ENCODE assay signal across 25 cellular contexts in the genomic region with DNA sequence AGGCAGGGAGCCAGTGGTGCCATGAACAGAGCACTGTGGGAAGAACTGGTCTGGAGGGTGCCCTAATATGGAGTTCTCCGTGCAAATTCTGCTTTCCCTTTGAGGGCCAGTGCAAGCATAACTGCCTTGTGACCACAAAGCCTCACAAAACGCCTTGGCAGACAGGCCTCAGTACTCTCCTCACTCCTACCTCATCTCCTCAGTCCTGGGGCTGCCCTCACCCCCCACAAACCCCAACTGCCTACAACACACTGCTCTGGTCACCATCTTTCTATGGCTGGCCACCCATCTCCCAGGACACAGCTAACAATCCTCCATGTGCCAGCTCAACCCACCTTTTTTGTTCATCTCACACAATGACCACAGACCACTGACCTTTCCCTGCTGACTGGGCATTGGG. TPM values are rescaled to one million over a fixed set of nuclear protein-coding genes. Genes with fewer than 3 reads are reported as not detected.
DNase-seq lines count a peak whose midpoint lies in the region; ATAC-seq and TF ChIP-seq lines count a peak whose summit lies in the region.
"Had no signal": no experiment of that assay in that cellular context is flagged by ENCODE, and none has a peak within 500 bp of the region (broad histone marks: within the 10 kb centered on the region; RNA-seq: fewer than 3 reads in every experiment).

No MANE protein-coding gene starts in this region.

- H3K23me2 ChIP-seq in H9 (ENCODE audit: insufficient read length, low read depth, low read length, poor library complexity, severe bottlenecking), result no peaks in the 10 kb centered on the region

- no peak overlapping the region for H3K4me2 ChIP-seq in H9 (ENCODE audit: insufficient read depth, insufficient read length, low read length)

- H3K9me3 ChIP-seq in H9 (ENCODE audit: control insufficient read depth, low read depth, low read length) (peaks cover 9% of the 10 kb centered on the region), spleen (peaks cover 0 to 9% (median 2%) of the 10 kb centered on the region in 8 donors)

- CTCF ChIA-PET in activated naive CD4-positive, alpha-beta T cell treated with anti-CD3 and anti-CD28 coated beads, Interleukin-2, amount 10 ng/mL, durations not matched to agents 7 days and 5 days (lab: Charles Lee), result interaction anchor here (1.1 kb wide), 1 partner anchor 45 kb away, joined by 3 read pairs; no protein-coding TSS in a partner anchor

- no peak overlapping the region for H2BK12ac ChIP-seq in H9 (ENCODE audit: insufficient read length, low read depth, low read length)

- no peaks in the 10 kb centered on the region for H3K27me3 Mint-ChIP-seq in activated naive CD4-positive, alpha-beta T cell treated with anti-CD3 and anti-CD28 coated beads, Interleukin-2, amount 10 ng/mL, durations not matched to agents 7 days and 5 days
- peaks cover 1% of the 10 kb centered on the region; the same call in 1 of the 2 replicates for H3K27me3 Mint-ChIP-seq in H9 (ENCODE audit: low read depth)
- no peaks in the 10 kb centered on the region for H3K27me3 Mint-ChIP-seq in central memory CD8-positive, alpha-beta T cell
- H3K27me3 Mint-ChIP-seq: activated B cell treated with CpG ODN at 0.5 μM for 24 hours, naive B cell had no signal

- no peak for DNase-seq in activated naive CD4-positive, alpha-beta T cell treated with anti-CD3 and anti-CD28 coated beads, Interleukin-2, amount 10 ng/mL, durations not matched to agents 7 days and 5 days
- no peak for DNase-seq in activated naive CD4-positive, alpha-beta T cell treated with Interleukin-2 at 50 U/mL for 16 hours
- DNase-seq in H9 (no peak), kidney tubule cell (ENCODE audit: low spot score) (no peak), spleen (no peak)
- DNase-seq in central memory CD8-positive, alpha-beta T cell (ENCODE audit: low spot score in 2 of 2), result no peak
- DNase-seq: activated B cell treated with CpG ODN at 0.5 μM for 24 hours, amygdala, DMS 273 treated with DMSO at 0.1 percent for 48 hours, heart left ventricle, HFFc6, left colon, mesenchymal stem cell, naive B cell, NCI-H187, NCI-H69, right cardiac atrium, substantia nigra, T1000 had no signal

- no peaks in the 10 kb centered on the region for H4K20me1 ChIP-seq in H9 (ENCODE audit: control insufficient read depth, insufficient read depth, insufficient read length)

- H3K4ac ChIP-seq in H9 (ENCODE audit: low read depth, low read length), result no peak overlapping the region

- no peak overlapping the region for H3K14ac ChIP-seq in H9 (ENCODE audit: insufficient read depth, low read length)

- no peak overlapping the region for H2AK5ac ChIP-seq in H9 (ENCODE audit: insufficient read length, low read length)

- H3K27me3 ChIP-seq in H9 (ENCODE audit: insufficient read depth, low read length), result no peaks in the 10 kb centered on the region
- H3K27me3 ChIP-seq in spleen (replicated peaks in 1 of 7), result no peaks in the 10 kb centered on the region
- H3K27me3 ChIP-seq: cardiac muscle cell, dorsolateral prefrontal cortex, heart left ventricle had no signal

- H3K56ac ChIP-seq in H9 (ENCODE audit: insufficient read length, low read depth, low read length), result no peak overlapping the region

- no peaks in the 10 kb centered on the region for H3K4me1 ChIP-seq in H9 (ENCODE audit: insufficient read depth, low read length)
- peaks cover 0 to 5% (median under 1%) of the 10 kb centered on the region in 6 donors for H3K4me1 ChIP-seq in spleen
- H3K4me1 ChIP-seq: heart left ventricle had no signal

- no peak overlapping the region for H3K18ac ChIP-seq in H9 (ENCODE audit: insufficient read length, low read depth, low read length)

- ATAC-seq in central memory CD8-positive, alpha-beta T cell (replicated peaks; ENCODE audit: extremely low read depth, poor library complexity, severe bottlenecking), result no peak
- ATAC-seq: left colon, right cardiac atrium, SK-N-SH treated with all-trans-retinoic acid at 6 μM for 48 hours had no signal

- no peak overlapping the region for H3K4me3 Mint-ChIP-seq in activated naive CD4-positive, alpha-beta T cell treated with anti-CD3 and anti-CD28 coated beads, Interleukin-2, amount 10 ng/mL, durations not matched to agents 7 days and 5 days
- H3K4me3 Mint-ChIP-seq in H9, result no peak overlapping the region
- H3K4me3 Mint-ChIP-seq in central memory CD8-positive, alpha-beta T cell, result no peak overlapping the region
- H3K4me3 Mint-ChIP-seq: activated B cell treated with CpG ODN at 0.5 μM for 24 hours, HFFc6 had no signal

- no peak overlapping the region for H2BK5ac ChIP-seq in H9 (ENCODE audit: insufficient read length, low read length)

- peaks cover 4 to 77% (median 47%) of the 10 kb centered on the region in 6 donors for H3K36me3 ChIP-seq in spleen

- TF ChIP-seq POLR2A in spleen (IDR thresholded peaks at IDR 0.05), result no peak

- no peak overlapping the region for H4K91ac ChIP-seq in H9 (ENCODE audit: insufficient read length, low read depth, low read length)

- H3K36me3 Mint-ChIP-seq in activated naive CD4-positive, alpha-beta T cell treated with anti-CD3 and anti-CD28 coated beads, Interleukin-2, amount 10 ng/mL, durations not matched to agents 7 days and 5 days, result peaks cover 37% of the 10 kb centered on the region
- H3K36me3 Mint-ChIP-seq in H9 (ENCODE audit: insufficient read depth in 1 of 3, low read depth in 3 of 3), result peaks cover 38 to 56% (median 53%) of the 10 kb centered on the region in 3 experiments
- peaks cover 12% of the 10 kb centered on the region for H3K36me3 Mint-ChIP-seq in central memory CD8-positive, alpha-beta T cell (ENCODE audit: insufficient read depth)

- no peak overlapping the region for H4K5ac ChIP-seq in H9 (ENCODE audit: insufficient read length, low read depth, low read length)

- H3T11ph ChIP-seq in H9 (ENCODE audit: low read length), result no peak overlapping the region

- H2BK20ac ChIP-seq in H9 (ENCODE audit: low read depth, low read length, poor library complexity, severe bottlenecking), result no peak overlapping the region

- no peak overlapping the region for H2AFZ ChIP-seq in H9 (ENCODE audit: low read length)

- H2BK15ac ChIP-seq in H9 (ENCODE audit: low read depth, low read length), result no peak overlapping the region

- H3K79me1 ChIP-seq in H9 (ENCODE audit: insufficient read depth, low read depth, low read length, poor library complexity, severe bottlenecking), result no peaks in the 10 kb centered on the region

- intact Hi-C loops in spleen (cut with DNase I; ENCODE audit: low total_unique reads), result no loop called here

- no peak overlapping the region for H4K8ac ChIP-seq in H9 (replicated peaks; ENCODE audit: insufficient read length, low read depth, low read length)

- no peak for TF ChIP-seq CTCF in H9 (conservative IDR thresholded peaks at IDR 0.05)
- no peak for TF ChIP-seq CTCF in spleen (IDR thresholded peaks at IDR 0.05 in 8 of 11, conservative IDR thresholded peaks at IDR 0.05 in 3 of 11)

- no peaks in the 10 kb centered on the region for H3K79me2 ChIP-seq in H9 (ENCODE audit: insufficient read depth, low read length)

- no CpG with 5 or more reads among the region's 2 CpGs for WGBS in H9 (ENCODE audit: extremely low coverage, insufficient read length, low lambda C conversion rate)
- 83 to 96% (median 91%) methylated on average over 2 of the region's 2 CpGs for WGBS in spleen, 5 donors

- H3K23ac ChIP-seq in H9 (ENCODE audit: insufficient read length, low read depth, low read length), result no peak overlapping the region

- no peak overlapping the region for H3K9ac ChIP-seq in H9 (ENCODE audit: extremely low read depth, insufficient read length, low read length)

- no peaks in the 10 kb centered on the region for H3K4me1 Mint-ChIP-seq in activated naive CD4-positive, alpha-beta T cell treated with anti-CD3 and anti-CD28 coated beads, Interleukin-2, amount 10 ng/mL, durations not matched to agents 7 days and 5 days
- no peaks in the 10 kb centered on the region for H3K4me1 Mint-ChIP-seq in H9
- H3K4me1 Mint-ChIP-seq in central memory CD8-positive, alpha-beta T cell, result peaks cover 20% of the 10 kb centered on the region
- H3K4me1 Mint-ChIP-seq: activated B cell treated with CpG ODN at 0.5 μM for 24 hours had no signal

- H2BK120ac ChIP-seq in H9 (ENCODE audit: low read depth, low read length, poor library complexity, severe bottlenecking), result no peak overlapping the region

- no peak overlapping the region for H3K27ac ChIP-seq in H9 (ENCODE audit: insufficient read length, low read depth, low read length)
- H3K27ac ChIP-seq in temporal lobe (ENCODE audit: low read depth, low read length), result peak overlapping the region; percentile 30
- no peak overlapping the region for H3K27ac ChIP-seq in spleen
- H3K27ac ChIP-seq: C4-2B, cardiac muscle cell, epithelial cell of prostate, heart left ventricle had no signal

- peak overlapping the region; percentile 15 for H3K27ac Mint-ChIP-seq in activated naive CD4-positive, alpha-beta T cell treated with anti-CD3 and anti-CD28 coated beads, Interleukin-2, amount 10 ng/mL, durations not matched to agents 7 days and 5 days
- peak overlapping the region in 2 of 3 experiments; percentile 22 to 34; a peak in 2 of 7 replicates for H3K27ac Mint-ChIP-seq in H9
- H3K27ac Mint-ChIP-seq in central memory CD8-positive, alpha-beta T cell (ENCODE audit: low read depth), result peak overlapping the region; percentile 62
- H3K27ac Mint-ChIP-seq: activated B cell treated with CpG ODN at 0.5 μM for 24 hours, HFFc6 had no signal

- no peak overlapping the region for H3K4me3 ChIP-seq in spleen
- H3K4me3 ChIP-seq: cardiac muscle cell, dorsolateral prefrontal cortex, heart left ventricle had no signal

- no peaks in the 10 kb centered on the region for H3K9me3 Mint-ChIP-seq in activated naive CD4-positive, alpha-beta T cell treated with anti-CD3 and anti-CD28 coated beads, Interleukin-2, amount 10 ng/mL, durations not matched to agents 7 days and 5 days
- H3K9me3 Mint-ChIP-seq in H9, result peaks cover 3 to 8% of the 10 kb centered on the region in 2 experiments; a peak in 4 of 5 replicates
- H3K9me3 Mint-ChIP-seq in central memory CD8-positive, alpha-beta T cell, result no peaks in the 10 kb centered on the region
- H3K9me3 Mint-ChIP-seq: activated B cell treated with CpG ODN at 0.5 μM for 24 hours, naive B cell had no signal

RNA-seq across cellular contexts. Expression of gene COX5B, which starts 8.9 kb away (rescaled TPM):
- 237 and 246 TPM in 2 replicates for total RNA-seq in H9 (2021)
- total RNA-seq in temporal lobe, result 134 TPM
- 100 to 1,000 TPM; 138 to 284 (median 167) TPM for total RNA-seq in spleen
- polyA plus RNA-seq in spleen, result 100 to 1,000 TPM; 291 to 341 (median 300) TPM

RNA-seq across cellular contexts. Expression of gene ACTR1B, which starts 9.1 kb away (rescaled TPM):
- total RNA-seq in H9 (2021) (31.1 and 33.8 TPM in 2 replicates), temporal lobe (25.8 TPM), spleen (100 to 1,000 TPM in 1 of 7 donors, 10 to 100 TPM in 6; 70.8 to 101 (median 78.0) TPM)
- polyA plus RNA-seq in spleen, result 10 to 100 TPM; 59.7 to 90.2 (median 63.4) TPM

RNA-seq across cellular contexts. Expression of gene C2orf92, which starts 14.7 kb away (rescaled TPM):
- total RNA-seq in H9 (2021) (5.4 and 7.3 TPM in 2 replicates), temporal lobe (3.7 TPM), spleen (10 to 100 TPM in 5 of 7 donors, 1 to 10 TPM in 2; 9.2 to 33.6 (median 21.6) TPM)
- polyA plus RNA-seq in spleen, result 10 to 100 TPM in 2 of 3 donors, 1 to 10 TPM in 1; 5.7 to 24.7 (median 21.2) TPM

RNA-seq across cellular contexts. Expression of gene ZAP70, which starts 58.6 kb away (rescaled TPM):
- 0.22 and 0.24 TPM in 2 replicates for total RNA-seq in H9 (2021)
- total RNA-seq in temporal lobe, result 0.49 TPM
- 10 to 100 TPM; 49.9 to 96.1 (median 81.3) TPM for total RNA-seq in spleen
- 10 to 100 TPM; 35.2 to 50.4 (median 49.2) TPM for polyA plus RNA-seq in spleen
- total RNA-seq: HFFc6 had no signal
